9 cellular contexts compared by ENCODE assay signal in the genomic region with DNA sequence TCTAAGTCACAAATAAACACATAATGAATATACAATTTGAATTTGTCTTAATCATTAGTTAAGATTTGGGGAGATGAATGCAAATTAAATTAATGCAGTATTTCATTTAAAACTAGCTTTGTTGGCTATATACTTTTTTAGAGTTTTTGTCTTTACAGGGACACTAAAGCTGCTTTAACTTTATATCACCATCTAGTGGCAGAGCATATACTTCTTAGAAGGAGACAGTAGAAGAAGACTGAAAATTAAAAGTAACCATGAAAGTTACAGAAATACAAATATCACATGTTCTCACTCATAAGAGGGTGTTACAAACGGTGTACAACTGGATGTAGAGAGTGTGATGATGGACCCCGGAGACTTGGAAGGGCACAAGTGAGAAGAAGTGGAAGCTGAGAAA.
DNase-seq lines count a peak whose midpoint lies in the region; ATAC-seq lines count a peak whose summit lies in the region.
"Had no signal": no experiment of that assay in that cellular context is flagged by ENCODE, and none has a peak within 500 bp of the region (broad histone marks: within the 10 kb centered on the region; RNA-seq: fewer than 3 reads in every experiment).

No MANE protein-coding gene starts in this region.

- no CpG with 5 or more reads among the region's 2 CpGs for WGBS in mesendoderm (ENCODE audit: extremely low coverage, insufficient coverage, low lambda C conversion rate)

- no peak overlapping the region for H3K4ac ChIP-seq in mesendoderm (ENCODE audit: low read depth, low read length)

- H3K4me1 ChIP-seq in mesendoderm (ENCODE audit: control insufficient read depth, low read depth, low read length), result no peaks in the 10 kb centered on the region

- no peak overlapping the region for H2BK5ac ChIP-seq in mesendoderm (ENCODE audit: low read length)

- H3K27ac ChIP-seq in mesendoderm (ENCODE audit: low read depth, low read length), result no peak overlapping the region

- no peak overlapping the region for H3K9ac ChIP-seq in mesendoderm (ENCODE audit: low read length)

- intact Hi-C loops in posterior vena cava (cut with DNase I), result no loop called here

- no peaks in the 10 kb centered on the region for H3K27me3 ChIP-seq in mesendoderm (ENCODE audit: insufficient read depth, low read length, poor library complexity)

- H3K79me1 ChIP-seq in mesendoderm (ENCODE audit: low read length), result no peaks in the 10 kb centered on the region

- no peak overlapping the region for H3K4me3 ChIP-seq in mesendoderm (ENCODE audit: low read length)

- no peak overlapping the region for H3K4me2 ChIP-seq in mesendoderm (ENCODE audit: low read length)

- DNase-seq in HPDE6-E6E7 (ENCODE audit: extremely low spot score), result peak; percentile 10
- DNase-seq in SK-MEL-5 (ENCODE audit: low read depth, low spot score), result peak; percentile 40
- DNase-seq in mesendoderm, result peak; percentile 11
- DNase-seq in SK-N-DZ (ENCODE audit: low spot score), result no peak
- no peak for DNase-seq in posterior vena cava (ENCODE audit: low spot score)
- DNase-seq: activated naive CD8-positive, alpha-beta T cell treated with anti-CD3 and anti-CD28 coated beads for 36 hours had no signal

- in situ Hi-C loops in SK-MEL-5 (cut with HindIII; ENCODE audit: low pct_unique_long_range_greater_than_20kb, low sequenced_read_pairs), result no loop called here

- H2BK15ac ChIP-seq in mesendoderm (replicated peaks; ENCODE audit: low read depth), result no peak overlapping the region

- H3K36me3 ChIP-seq in mesendoderm (ENCODE audit: control insufficient read depth, insufficient read depth, low read length), result no peaks in the 10 kb centered on the region

- H3K18ac ChIP-seq in mesendoderm (ENCODE audit: low read length), result no peak overlapping the region

- no peak overlapping the region for H4K8ac ChIP-seq in mesendoderm (ENCODE audit: low read depth, low read length)

- no peak overlapping the region for H3K23ac ChIP-seq in mesendoderm (ENCODE audit: low read length)

- no peak overlapping the region for H3K56ac ChIP-seq in mesendoderm (ENCODE audit: low read length)

- no peak overlapping the region for H2BK120ac ChIP-seq in mesendoderm (ENCODE audit: low read depth, low read length)

- no peak overlapping the region for H2AK5ac ChIP-seq in mesendoderm (ENCODE audit: low read length)

- H4K5ac ChIP-seq in mesendoderm (ENCODE audit: low read length), result no peak overlapping the region

- ATAC-seq in GM18498 (IDR thresholded peaks at IDR 0.05; ENCODE audit: unreplicated experiment) (peak; percentile 74), GM21576 (IDR thresholded peaks at IDR 0.05; ENCODE audit: unreplicated experiment) (no peak)
- ATAC-seq: left lobe of liver had no signal

- no peaks in the 10 kb centered on the region for H3K79me2 ChIP-seq in mesendoderm (ENCODE audit: control insufficient read depth, insufficient read depth, low read length)

Comparison
In these comparisons a context has a peak if more than half of its experiments do, and no peak if none do; other contexts are left out.
1. DNase-seq: peak in HPDE6-E6E7 (single experiment), SK-MEL-5 (single experiment) and mesendoderm (single experiment); none in SK-N-DZ (single experiment) and posterior vena cava (single experiment).